Comparison of ENCODE assay signal across 8 cellular contexts in genomic region chr20:64223526-64224067, GRCh38. TPM values are rescaled to one million over a fixed set of nuclear protein-coding genes. Genes with fewer than 3 reads are reported as not detected.
DNase-seq lines count a peak whose midpoint lies in the region; ATAC-seq, FAIRE-seq and TF ChIP-seq lines count a peak whose summit lies in the region.

No MANE protein-coding gene starts in this region.

- TF ChIP-seq RAD21 in GM12878 (IDR thresholded peaks at IDR 0.05; ENCODE audit: insufficient read depth, low read depth, low read length) = no peak

- no peaks in the 10 kb centered on the region for H3K36me3 Mint-ChIP-seq in activated CD8-positive, alpha-beta memory T cell treated with anti-CD3 and anti-CD28 coated beads, Interleukin-2, amount 10 ng/mL, durations not matched to agents 7 days and 5 days

- peaks cover 2% of the 10 kb centered on the region for H3K4me1 Mint-ChIP-seq in activated CD8-positive, alpha-beta memory T cell treated with anti-CD3 and anti-CD28 coated beads, Interleukin-2, amount 10 ng/mL, durations not matched to agents 7 days and 5 days

- FAIRE-seq in GM12878 (lab: Jason Lieb, UNC) = no peak

- no peak overlapping the region for H3K27ac Mint-ChIP-seq in activated CD8-positive, alpha-beta memory T cell treated with anti-CD3 and anti-CD28 coated beads, Interleukin-2, amount 10 ng/mL, durations not matched to agents 7 days and 5 days

- no peaks in the 10 kb centered on the region for H4K20me1 ChIP-seq in GM12878 (ENCODE audit: control insufficient read depth, insufficient read depth)

- H3K9ac ChIP-seq in GM12878 (ENCODE audit: control insufficient read depth, insufficient read depth, low read length) = no peak overlapping the region

- no peak overlapping the region for H2AFZ ChIP-seq in GM12878 (ENCODE audit: control insufficient read depth, low read depth, low read length)

- CTCF ChIA-PET in GM12878 (lab: Yijun Ruan, JAX) = interaction anchor here (0.7 to 2.3 kb wide), 15 partner anchors 10 to 62 kb away, joined by 3 to 13 read pairs (median 6); partner anchors contain the start of gene PCMTD2
- CTCF ChIA-PET in activated CD8-positive, alpha-beta memory T cell treated with anti-CD3 and anti-CD28 coated beads, Interleukin-2, amount 10 ng/mL, durations not matched to agents 7 days and 5 days (lab: Charles Lee) = no interaction called here

- RAD21 ChIA-PET in GM12878 (lab: Charles Lee; ENCODE audit: unreplicated experiment) = interaction anchor here (1.0 to 1.6 kb wide), 5 partner anchors 13 to 32 kb away, joined by 3 to 7 read pairs (median 3); partner anchors contain the start of gene PCMTD2

- no peak overlapping the region for H3K4me3 ChIP-seq in GM12878

- 24% methylated on average over 13 of the region's 13 CpGs for WGBS in GM12878 (ENCODE audit: insufficient coverage, insufficient replicate concordance, low lambda C conversion rate, missing lambda C conversion rate)

- no peaks in the 10 kb centered on the region for H3K36me3 ChIP-seq in GM12878 (ENCODE audit: control insufficient read depth in 2 of 2, insufficient read depth in 2 of 2, low read length in 1 of 2)

- no peak for TF ChIP-seq EP300 in GM12878 (IDR thresholded peaks at IDR 0.05; ENCODE audit: borderline replicate concordance in 1 of 2, control insufficient read depth in 1 of 2, low read depth in 2 of 2, low read length in 2 of 2)

- H3K27me3 Mint-ChIP-seq in activated CD8-positive, alpha-beta memory T cell treated with anti-CD3 and anti-CD28 coated beads, Interleukin-2, amount 10 ng/mL, durations not matched to agents 7 days and 5 days = no peaks in the 10 kb centered on the region

- POLR2A ChIA-PET in GM12878 (lab: Charles Lee) = interaction anchor here (0.5 kb wide), 1 partner anchor 8 kb away, joined by 3 read pairs; no protein-coding TSS in a partner anchor

- no peak overlapping the region for H3K4me2 ChIP-seq in GM12878 (ENCODE audit: control insufficient read depth, insufficient read depth)

- ATAC-seq in GM12878 (peak; percentile 79), HG03460 (IDR thresholded peaks at IDR 0.05; ENCODE audit: unreplicated experiment) (no peak), HG02885 (IDR thresholded peaks at IDR 0.05; ENCODE audit: poor library complexity, unreplicated experiment) (no peak)
- no peak for ATAC-seq in activated CD8-positive, alpha-beta memory T cell treated with anti-CD3 and anti-CD28 coated beads, Interleukin-2, amount 10 ng/mL, durations not matched to agents 7 days and 5 days

- no peaks in the 10 kb centered on the region for H3K4me1 ChIP-seq in GM12878 (ENCODE audit: control insufficient read depth, insufficient read depth, low read length)

- TF ChIP-seq CTCF in GM12878 (IDR thresholded peaks at IDR 0.05 in 2 of 3, conservative IDR thresholded peaks at IDR 0.05 in 1 of 3; ENCODE audit: control insufficient read depth in 2 of 3, extremely low read depth in 1 of 3, insufficient read depth in 1 of 3, low read depth in 3 of 3, low read length in 3 of 3) = peak in 2 of 3 experiments; percentile 50 to 58; a peak in 3 of 6 replicates

- intact Hi-C loops in GM12878 (cut with micrococcal nuclease; ENCODE audit: unreplicated experiment) = no loop called here

- H3K27ac ChIP-seq in GM12878 (ENCODE audit: control insufficient read depth, insufficient read depth) = no peak overlapping the region

- no peaks in the 10 kb centered on the region for H3K9me3 ChIP-seq in GM12878 (replicated peaks; ENCODE audit: control insufficient read depth, insufficient read depth, low read length)

- in situ Hi-C loops in ACHN (cut with HindIII; ENCODE audit: low pct_ligation_motif_present, low pct_unique_long_range_greater_than_20kb, low sequenced_read_pairs) (no loop called here), GM12878 (cut with MboI) (no loop called here)

- no peaks in the 10 kb centered on the region for H3K9me3 Mint-ChIP-seq in activated CD8-positive, alpha-beta memory T cell treated with anti-CD3 and anti-CD28 coated beads, Interleukin-2, amount 10 ng/mL, durations not matched to agents 7 days and 5 days (ENCODE audit: low read depth)

- SMC1A ChIA-PET in GM12878 (lab: Charles Lee; ENCODE audit: uncharacterized antibody, unreplicated experiment) = interaction anchor here (0.7 to 1.1 kb wide), 5 partner anchors 24 to 62 kb away, joined by 3 to 4 read pairs (median 3); partner anchors contain the start of gene PCMTD2

- H3K27me3 ChIP-seq in GM12878 (replicated peaks in 1 of 2; ENCODE audit: control insufficient read depth in 2 of 2, insufficient read depth in 2 of 2, low read length in 1 of 2) = peaks cover 0 to 9% of the 10 kb centered on the region in 2 experiments; a peak in 2 of 4 replicates

- no peak for TF ChIP-seq POLR2A in GM12878 (IDR thresholded peaks at IDR 0.05; ENCODE audit: low read depth, low read length)

- H3K4me3 Mint-ChIP-seq in activated CD8-positive, alpha-beta memory T cell treated with anti-CD3 and anti-CD28 coated beads, Interleukin-2, amount 10 ng/mL, durations not matched to agents 7 days and 5 days = no peak overlapping the region

- no TSS peak for BruUV-seq in GM12878 (replicated peaks; lab: Mats Ljungman, UMichigan)

- no peaks in the 10 kb centered on the region for H3K79me2 ChIP-seq in GM12878 (ENCODE audit: control insufficient read depth, insufficient read depth, low read length)

- DNase-seq in ACHN (peak; percentile 55), HuH-7 (ENCODE audit: low spot score) (peak; percentile 82), GM12878 (ENCODE audit: low read depth, low spot score) (no peak), iris pigment epithelial cell (ENCODE audit: low read depth) (peak; percentile 31), DMS153 treated with DMSO at 0.1 percent for 48 hours (lab: John Stamatoyannopoulos, UW; ENCODE audit: unreplicated experiment) (no peak)
- no peak for DNase-seq in activated CD8-positive, alpha-beta memory T cell treated with anti-CD3 and anti-CD28 coated beads, Interleukin-2, amount 10 ng/mL, durations not matched to agents 7 days and 5 days

TF ChIP-seq in GM12878, 131 proteins besides CTCF, POLR2A, EP300 and RAD21:
- TF ChIP-seq PAX8 (IDR thresholded peaks at IDR 0.05) = no peak
- peak; percentile 50 for TF ChIP-seq PAX5 (IDR thresholded peaks at IDR 0.05; ENCODE audit: borderline replicate concordance, low read depth, low read length)
- peak; percentile 44; the same call in 1 of the 2 replicates for TF ChIP-seq IKZF1 (conservative IDR thresholded peaks at IDR 0.05)
- TF ChIP-seq BHLHE40 (IDR thresholded peaks at IDR 0.05; ENCODE audit: borderline replicate concordance in 1 of 2, low read depth in 2 of 2, low read length in 1 of 2) = 0 out of 4 replicates have a peak, but pooled peaks of 1 of the 2 experiments have one; percentile 13
- no peak for TF ChIP-seq ZNF207 (IDR thresholded peaks at IDR 0.05; ENCODE audit: borderline replicate concordance)
- 0 out of 2 replicates have a peak, but pooled peaks have one; percentile 15 for TF ChIP-seq NR2F1 (conservative IDR thresholded peaks at IDR 0.05)

RNA-seq across cellular contexts. Expression of gene PCMTD2, which starts 32.0 kb away (rescaled TPM):
- total RNA-seq in GM12878 (2013; cell fraction: nucleolus; rRNA removed) = 67.7 and 69.6 TPM in 2 replicates
- total RNA-seq in GM12878 (2014; rRNA removed) (18.2 and 19.3 TPM in 2 replicates), GM12878 (2014; rRNA removed; fragmentation: Illumina TruSeq; extraction: Trizol) (14.8 and 16.8 TPM in 2 replicates), GM12878 (2021) (23.4 and 26.9 TPM in 2 replicates)
- 10.9 TPM for polyA plus RNA-seq in GM12878 (2011; ENCODE audit: low read depth)
- polyA plus RNA-seq in GM12878 (2011; rRNA removed) (36.8 and 53.4 TPM in 2 replicates), GM12878 (2014; fragmentation: Illumina TruSeq; extraction: Trizol) (26.9 and 32.7 TPM in 2 replicates), GM12878 (2014; fragmentation: Nextera tagmentation; extraction: Ambion mirVana) (10 to 100 TPM in 1 of 2 experiments, 1 to 10 TPM in 1; 6.8 to 12.6 TPM), GM12878 (2014; rRNA removed) (25.3 and 33.5 TPM in 2 replicates), GM12878 (2016; fragmentation: Nextera tagmentation; extraction: Ambion mirVana) (10 to 100 TPM; 13.3 to 13.6 TPM)
- polyA plus RNA-seq in GM12878 (2011; cell fraction: cytosol; rRNA removed) = 23.2 and 23.8 TPM in 2 replicates
- polyA plus RNA-seq in GM12878 (2011; cell fraction: nucleus; rRNA removed) = 32.1 and 32.6 TPM in 2 replicates
- 17.7 and 21.4 TPM in 2 replicates for polyA plus RNA-seq in GM12878 (2012)
- 19.8 and 23.6 TPM in 2 replicates for polyA minus RNA-seq in GM12878 (2011; rRNA and poly(A)+ RNA removed)
- 11.9 and 13.5 TPM in 2 replicates for polyA minus RNA-seq in GM12878 (2011; cell fraction: cytosol; rRNA and poly(A)+ RNA removed)
- 9.2 and 14.6 TPM in 2 replicates for polyA minus RNA-seq in GM12878 (2011; cell fraction: nucleus; rRNA and poly(A)+ RNA removed)
- total RNA-seq in activated CD8-positive, alpha-beta memory T cell treated with anti-CD3 and anti-CD28 coated beads, Interleukin-2, amount 10 ng/mL, durations not matched to agents 7 days and 5 days = 10 to 100 TPM; 28.1 to 38.5 TPM

RNA-seq across cellular contexts. Expression of gene MYT1, which starts 59.3 kb away (rescaled TPM):
- total RNA-seq in GM12878 (2013; cell fraction: nucleolus; rRNA removed) = 1.4 and 1.5 TPM in 2 replicates
- total RNA-seq in GM12878 (2014; rRNA removed) = not detected in 2 replicates
- total RNA-seq in GM12878 (2014; rRNA removed; fragmentation: Illumina TruSeq; extraction: Trizol) = not detected in 2 replicates
- not detected in 2 replicates for total RNA-seq in GM12878 (2021)
- polyA plus RNA-seq in GM12878 (2011; ENCODE audit: low read depth) = not detected
- polyA plus RNA-seq in GM12878 (2011; rRNA removed) = 0.10 and 0.16 TPM in 2 replicates
- 0.05 and 0.16 TPM in 2 replicates for polyA plus RNA-seq in GM12878 (2011; cell fraction: cytosol; rRNA removed)
- polyA plus RNA-seq in GM12878 (2011; cell fraction: nucleus; rRNA removed) = 0.18 and 0.33 TPM in 2 replicates
- polyA plus RNA-seq in GM12878 (2012) = 0.06 TPM in 1 of 2 replicates, not detected in the other
- polyA plus RNA-seq in GM12878 (2014; fragmentation: Illumina TruSeq; extraction: Trizol) = 0.01 TPM in 1 of 2 replicates, not detected in the other
- polyA plus RNA-seq in GM12878 (2014; fragmentation: Nextera tagmentation; extraction: Ambion mirVana) = not detected
- not detected in 2 replicates for polyA plus RNA-seq in GM12878 (2014; rRNA removed)
- polyA plus RNA-seq in GM12878 (2016; fragmentation: Nextera tagmentation; extraction: Ambion mirVana) = not detected
- 0.07 and 0.15 TPM in 2 replicates for polyA minus RNA-seq in GM12878 (2011; rRNA and poly(A)+ RNA removed)
- not detected in 2 replicates for polyA minus RNA-seq in GM12878 (2011; cell fraction: cytosol; rRNA and poly(A)+ RNA removed)
- polyA minus RNA-seq in GM12878 (2011; cell fraction: nucleus; rRNA and poly(A)+ RNA removed) = 0.12 TPM in 1 of 2 replicates, not detected in the other
- not detected for total RNA-seq in activated CD8-positive, alpha-beta memory T cell treated with anti-CD3 and anti-CD28 coated beads, Interleukin-2, amount 10 ng/mL, durations not matched to agents 7 days and 5 days

Comparison
In these comparisons a context has a peak if more than half of its experiments do, and no peak if none do; other contexts are left out.
1. DNase-seq: peak in ACHN (single experiment), HuH-7 (single experiment) and iris pigment epithelial cell (single experiment); none in GM12878 (single experiment), activated CD8-positive, alpha-beta memory T cell treated with anti-CD3 and anti-CD28 coated beads, Interleukin-2, amount 10 ng/mL, durations not matched to agents 7 days and 5 days (single experiment) and DMS153 treated with DMSO at 0.1 percent for 48 hours (single experiment).